Comparison of ENCODE assay signal across 13 cellular contexts in genomic region chr19:43502419-43502976, GRCh38. TPM values are rescaled to one million over a fixed set of nuclear protein-coding genes. Genes with fewer than 3 reads are reported as not detected.
DNase-seq lines count a peak whose midpoint lies in the region; ATAC-seq and TF ChIP-seq lines count a peak whose summit lies in the region.
"Had no signal": no experiment of that assay in that cellular context is flagged by ENCODE, and none has a peak within 500 bp of the region (broad histone marks: within the 10 kb centered on the region; RNA-seq: fewer than 3 reads in every experiment).

No MANE protein-coding gene starts in this region.

- H3K79me2 ChIP-seq in osteoblast (ENCODE audit: insufficient read depth, low read length): no peaks in the 10 kb centered on the region

- no peak overlapping the region for H3K27ac ChIP-seq in endodermal cell (ENCODE audit: low read depth, low read length)
- no peak overlapping the region for H3K27ac ChIP-seq in osteoblast (ENCODE audit: low read depth, low read length)

- 95 to 96% methylated on average over 16 to 23 of the region's 23 CpGs for WGBS in endodermal cell (ENCODE audit: insufficient coverage in 1 of 2, insufficient read length in 1 of 2), 2 experiments

- H3K4me3 Mint-ChIP-seq in activated CD4-positive, alpha-beta T cell treated with anti-CD3 and anti-CD28 coated beads for 36 hours: peak overlapping the region; percentile 96
- H3K4me3 Mint-ChIP-seq in endodermal cell: peak overlapping the region; percentile 24

- ATAC-seq in activated CD4-positive, alpha-beta T cell treated with anti-CD3 and anti-CD28 coated beads for 36 hours: no peak
- ATAC-seq in HG03097 (IDR thresholded peaks at IDR 0.05; ENCODE audit: low FRiP score, unreplicated experiment): no peak

- peak overlapping the region; percentile 96 for H3K4me2 ChIP-seq in osteoblast (ENCODE audit: insufficient read depth, low read length)

- no peaks in the 10 kb centered on the region for H3K9me3 Mint-ChIP-seq in activated CD4-positive, alpha-beta T cell treated with anti-CD3 and anti-CD28 coated beads for 36 hours (ENCODE audit: low read depth)
- no peaks in the 10 kb centered on the region for H3K9me3 Mint-ChIP-seq in endodermal cell

- H3K9me3 ChIP-seq in NT2/D1 (ENCODE audit: insufficient read depth, low read length) (no peaks in the 10 kb centered on the region), endodermal cell (ENCODE audit: control insufficient read depth, low read length) (no peaks in the 10 kb centered on the region), osteoblast (ENCODE audit: low read depth, low read length) (no peaks in the 10 kb centered on the region)
- H3K9me3 ChIP-seq: thoracic aorta had no signal

- H3K27me3 ChIP-seq in NT2/D1 (ENCODE audit: insufficient read depth, insufficient read length) (peaks cover 24% of the 10 kb centered on the region), endodermal cell (ENCODE audit: control insufficient read depth, insufficient read depth, low read length, poor library complexity, severe bottlenecking) (no peaks in the 10 kb centered on the region), osteoblast (ENCODE audit: insufficient read depth, low read length) (no peaks in the 10 kb centered on the region)

- H3K27me3 Mint-ChIP-seq in activated CD4-positive, alpha-beta T cell treated with anti-CD3 and anti-CD28 coated beads for 36 hours: no peaks in the 10 kb centered on the region
- peaks cover 37% of the 10 kb centered on the region for H3K27me3 Mint-ChIP-seq in endodermal cell (ENCODE audit: insufficient read depth)

- intact Hi-C loops in activated CD4-positive, alpha-beta T cell treated with anti-CD3 and anti-CD28 coated beads for 36 hours (cut with DNase I, micrococcal nuclease): loop anchor here in 1 of 2 experiments (5.0 kb wide), 1 partner anchor 55 kb away; no protein-coding TSS in a partner anchor

- H3K36me3 ChIP-seq in NT2/D1 (ENCODE audit: insufficient read depth, insufficient read length, low read length) (peaks cover 7% of the 10 kb centered on the region), endodermal cell (ENCODE audit: control insufficient read depth, insufficient read depth, low read length) (no peaks in the 10 kb centered on the region), osteoblast (ENCODE audit: insufficient read depth, low read length) (no peaks in the 10 kb centered on the region)
- H3K36me3 ChIP-seq: thoracic aorta had no signal

- POLR2A ChIA-PET in activated CD4-positive, alpha-beta T cell treated with anti-CD3 and anti-CD28 coated beads for 36 hours (lab: Charles Lee): no interaction called here

- H3K4me3 ChIP-seq in NT2/D1 (ENCODE audit: insufficient read length, low read depth) (peak overlapping the region; percentile 25), endodermal cell (ENCODE audit: low read length) (no peak overlapping the region), osteoblast (ENCODE audit: insufficient read depth, low read length) (peak overlapping the region; percentile 94)

- no peak for TF ChIP-seq CTCF in endodermal cell (conservative IDR thresholded peaks at IDR 0.05)
- TF ChIP-seq CTCF in osteoblast (IDR thresholded peaks at IDR 0.05; ENCODE audit: extremely low read depth, low read depth, low read length): no peak

- peaks cover 22% of the 10 kb centered on the region for H3K36me3 Mint-ChIP-seq in activated CD4-positive, alpha-beta T cell treated with anti-CD3 and anti-CD28 coated beads for 36 hours (ENCODE audit: low read depth)
- H3K36me3 Mint-ChIP-seq in endodermal cell (ENCODE audit: low read depth): peaks cover 7% of the 10 kb centered on the region

- no peak overlapping the region for H2AFZ ChIP-seq in osteoblast (ENCODE audit: low read length)

- peaks cover 32% of the 10 kb centered on the region for H3K4me1 Mint-ChIP-seq in activated CD4-positive, alpha-beta T cell treated with anti-CD3 and anti-CD28 coated beads for 36 hours
- peaks cover 3% of the 10 kb centered on the region for H3K4me1 Mint-ChIP-seq in endodermal cell

- H4K20me1 ChIP-seq in osteoblast (ENCODE audit: insufficient read depth, low read length): no peaks in the 10 kb centered on the region

- peak overlapping the region; percentile 1 for H3K27ac Mint-ChIP-seq in activated CD4-positive, alpha-beta T cell treated with anti-CD3 and anti-CD28 coated beads for 36 hours
- H3K27ac Mint-ChIP-seq in endodermal cell: no peak overlapping the region

- CTCF ChIA-PET in activated CD4-positive, alpha-beta T cell treated with anti-CD3 and anti-CD28 coated beads for 36 hours (lab: Charles Lee): interaction anchor here (0.9 kb wide), 1 partner anchor 52 kb away, joined by 3 read pairs; no protein-coding TSS in a partner anchor

- H3K9ac ChIP-seq in NT2/D1 (ENCODE audit: insufficient read length, low read depth) (no peak overlapping the region), endodermal cell (ENCODE audit: extremely low read depth, low read length, poor library complexity, severe bottlenecking) (no peak overlapping the region)

- H3K4me1 ChIP-seq in NT2/D1 (ENCODE audit: insufficient read depth, insufficient read length): peaks cover 5% of the 10 kb centered on the region
- no peaks in the 10 kb centered on the region for H3K4me1 ChIP-seq in endodermal cell (ENCODE audit: control insufficient read depth, insufficient read depth, low read length)
- H3K4me1 ChIP-seq in osteoblast (ENCODE audit: insufficient read depth, low read length): peaks cover 16% of the 10 kb centered on the region

- no peak for DNase-seq in activated CD4-positive, alpha-beta T cell treated with anti-CD3 and anti-CD28 coated beads for 36 hours
- DNase-seq in activated CD4-positive, alpha-beta T cell treated with anti-CD3 and anti-CD28 coated beads for 4 hours: no peak
- no peak for DNase-seq in NT2/D1 (ENCODE audit: low read depth, low spot score)
- DNase-seq in endodermal cell: peak; percentile 54
- DNase-seq in osteoblast (ENCODE audit: insufficient read length, low spot score, missing footprints): no peak
- DNase-seq in iPS-NIHi11 (ENCODE audit: low spot score): no peak
- no peak for DNase-seq in NCI-H1105 treated with DMSO at 0.1 percent for 48 hours (lab: John Stamatoyannopoulos, UW)
- DNase-seq: activated effector memory CD4-positive, alpha-beta T cell treated with Interleukin-2 at 50 U/mL for 16 hours; foreskin melanocyte had no signal

RNA-seq across cellular contexts. Expression of gene PHLDB3, which starts 2.0 kb away (rescaled TPM):
- total RNA-seq in activated CD4-positive, alpha-beta T cell treated with anti-CD3 and anti-CD28 coated beads for 36 hours: 10 to 100 TPM; 14.7 to 17.8 TPM
- total RNA-seq in endodermal cell (10 to 100 TPM in 1 of 2 donors, 1 to 10 TPM in 1; 7.7 to 13.5 TPM), osteoblast (10.9 and 12.1 TPM in 2 replicates)
- 7.9 TPM for polyA plus RNA-seq in endodermal cell (2013, experiment 1 of 2)
- polyA plus RNA-seq in endodermal cell (2013, experiment 2 of 2): 9.2 TPM

RNA-seq across cellular contexts. Expression of gene ETHE1, which starts 24.5 kb away (rescaled TPM):
- 10 to 100 TPM; 68.7 to 78.8 TPM for total RNA-seq in activated CD4-positive, alpha-beta T cell treated with anti-CD3 and anti-CD28 coated beads for 36 hours
- total RNA-seq in endodermal cell (10 to 100 TPM; 13.0 to 15.2 TPM), osteoblast (42.7 and 52.1 TPM in 2 replicates)
- polyA plus RNA-seq in endodermal cell (2013, experiment 1 of 2): 21.1 TPM
- polyA plus RNA-seq in endodermal cell (2013, experiment 2 of 2): 17.8 TPM

RNA-seq across cellular contexts. Expression of gene ZNF575, which starts 30.5 kb away (rescaled TPM):
- 1 to 10 TPM; 3.4 to 4.3 TPM for total RNA-seq in activated CD4-positive, alpha-beta T cell treated with anti-CD3 and anti-CD28 coated beads for 36 hours
- total RNA-seq in endodermal cell: under 1 TPM; 0.22 TPM
- 1.2 TPM for polyA plus RNA-seq in endodermal cell (2013, experiment 1 of 2)
- polyA plus RNA-seq in endodermal cell (2013, experiment 2 of 2): 1.5 TPM
- 0.29 and 0.72 TPM in 2 replicates for total RNA-seq in osteoblast
- total RNA-seq: Daoy had no signal

RNA-seq across cellular contexts. Expression of gene LYPD3, which starts 37.1 kb away (rescaled TPM):
- total RNA-seq in activated CD4-positive, alpha-beta T cell treated with anti-CD3 and anti-CD28 coated beads for 36 hours: 1 to 10 TPM; 2.1 to 3.1 TPM
- total RNA-seq in endodermal cell (under 1 TPM; 0.33 to 0.51 TPM), osteoblast (0.88 TPM in 1 of 2 replicates, not detected in the other)
- polyA plus RNA-seq in endodermal cell (2013, experiment 1 of 2): 1.9 TPM
- polyA plus RNA-seq in endodermal cell (2013, experiment 2 of 2): 1.4 TPM
- total RNA-seq: cerebellum had no signal
